In genomic region chr4:182862166-182862875, GRCh38 we compare ENCODE assay signal across 13 cellular contexts. TPM values are rescaled to one million over a fixed set of nuclear protein-coding genes. Genes with fewer than 3 reads are reported as not detected.
DNase-seq lines count a peak whose midpoint lies in the region; ATAC-seq and TF ChIP-seq lines count a peak whose summit lies in the region.
"Had no signal": no experiment of that assay in that cellular context is flagged by ENCODE, and none has a peak within 500 bp of the region (broad histone marks: within the 10 kb centered on the region; RNA-seq: fewer than 3 reads in every experiment).

No MANE protein-coding gene starts in this region.

- ATAC-seq in WTC11 (peak; percentile 60), left lung (peak; percentile 15), HG03521 (IDR thresholded peaks at IDR 0.05; ENCODE audit: unreplicated experiment) (no peak)

- H3K36me3 ChIP-seq in left lung: no peaks in the 10 kb centered on the region
- H3K36me3 ChIP-seq: cardiac muscle cell had no signal

- H3K4me1 Mint-ChIP-seq in CD14-positive monocyte: peaks cover 6% of the 10 kb centered on the region
- H3K4me1 Mint-ChIP-seq in WTC11: peaks cover 50% of the 10 kb centered on the region
- H3K4me1 Mint-ChIP-seq: activated CD4-positive, alpha-beta T cell treated with anti-CD3 and anti-CD28 coated beads, Interleukin-2, amount 10 ng/mL, durations not matched to agents 24 days and 14 days; immature natural killer cell had no signal

- POLR2A ChIA-PET in WTC11 (lab: Charles Lee): no interaction called here

- no peaks in the 10 kb centered on the region for H3K4me1 ChIP-seq in left lung

- intact Hi-C loops in CD14-positive monocyte (cut with micrococcal nuclease) (no loop called here), left lung (cut with DNase I) (no loop called here)

- H3K27ac ChIP-seq in left lung: peak overlapping the region in 1 of 2 donors; percentile 33
- H3K27ac ChIP-seq: cardiac muscle cell had no signal

- TF ChIP-seq CTCF in CD14-positive monocyte (IDR thresholded peaks at IDR 0.05) (no peak), WTC11 (IDR thresholded peaks at IDR 0.05) (no peak), left lung (IDR thresholded peaks at IDR 0.05) (no peak)

- CTCF ChIA-PET in WTC11 (lab: Charles Lee): interaction anchor here (0.5 to 1.7 kb wide), 5 partner anchors 21 to 1603 kb away, joined by 3 to 10 read pairs (median 5); no protein-coding TSS in a partner anchor

- no peak overlapping the region for H3K27ac Mint-ChIP-seq in CD14-positive monocyte
- H3K27ac Mint-ChIP-seq in WTC11: no peak overlapping the region; the same call in 1 of the 2 replicates
- H3K27ac Mint-ChIP-seq: activated CD4-positive, alpha-beta T cell treated with anti-CD3 and anti-CD28 coated beads, Interleukin-2, amount 10 ng/mL, durations not matched to agents 24 days and 14 days; immature natural killer cell; nephron had no signal

- H3K4me3 Mint-ChIP-seq in CD14-positive monocyte (no peak overlapping the region), WTC11 (no peak overlapping the region)
- H3K4me3 Mint-ChIP-seq: activated CD4-positive, alpha-beta T cell treated with anti-CD3 and anti-CD28 coated beads, Interleukin-2, amount 10 ng/mL, durations not matched to agents 24 days and 14 days; immature natural killer cell; nephron had no signal

- DNase-seq in CD14-positive monocyte (ENCODE audit: low spot score): peak; percentile 10
- peak; percentile 50 for DNase-seq in NCI-H1092 (lab: John Stamatoyannopoulos, UW)
- peak; percentile 51 for DNase-seq in WTC11 (ENCODE audit: low spot score)
- no peak for DNase-seq in left lung
- DNase-seq in superior temporal gyrus (ENCODE audit: extremely low spot score): no peak
- DNase-seq in globus pallidus (ENCODE audit: low spot score): no peak
- DNase-seq in SKM-1 treated with dmso at 0.1 percent for 144 hours (lab: John Stamatoyannopoulos, UW; ENCODE audit: unreplicated experiment): no peak
- DNase-seq: activated CD4-positive, alpha-beta T cell treated with anti-CD3 and anti-CD28 coated beads, Interleukin-2, amount 10 ng/mL, durations not matched to agents 24 days and 14 days; GF-D8; immature natural killer cell had no signal

- H3K9me3 ChIP-seq in left lung: no peaks in the 10 kb centered on the region

- H3K27me3 Mint-ChIP-seq in CD14-positive monocyte (ENCODE audit: low read depth in 3 of 3) (peaks cover 4 to 5% (median 5%) of the 10 kb centered on the region in 3 donors), WTC11 (ENCODE audit: low read depth) (no peaks in the 10 kb centered on the region)
- H3K27me3 Mint-ChIP-seq: activated CD4-positive, alpha-beta T cell treated with anti-CD3 and anti-CD28 coated beads, Interleukin-2, amount 10 ng/mL, durations not matched to agents 24 days and 14 days had no signal

- H3K4me3 ChIP-seq in left lung: no peak overlapping the region
- H3K4me3 ChIP-seq: cardiac muscle cell had no signal

- H3K27me3 ChIP-seq in left lung: no peaks in the 10 kb centered on the region
- H3K27me3 ChIP-seq: cardiac muscle cell had no signal

- H3K9me3 Mint-ChIP-seq in CD14-positive monocyte: peaks cover 0 to 6% (median 2%) of the 10 kb centered on the region in 7 donors
- peaks cover 8% of the 10 kb centered on the region for H3K9me3 Mint-ChIP-seq in WTC11
- H3K9me3 Mint-ChIP-seq: activated CD4-positive, alpha-beta T cell treated with anti-CD3 and anti-CD28 coated beads, Interleukin-2, amount 10 ng/mL, durations not matched to agents 24 days and 14 days; nephron had no signal

- peaks cover 0 to 2% of the 10 kb centered on the region in 2 donors for H3K36me3 Mint-ChIP-seq in CD14-positive monocyte
- H3K36me3 Mint-ChIP-seq in WTC11: no peaks in the 10 kb centered on the region

TF ChIP-seq in WTC11, 78 proteins besides CTCF, POLR2A, EP300 and RAD21:
- TF ChIP-seq ZNF512 (CRISPR knock-in tag; IDR thresholded peaks at IDR 0.05; ENCODE audit: borderline replicate concordance) (no peak), ATF3 (CRISPR knock-in tag; conservative IDR thresholded peaks at IDR 0.05) (no peak), MXD4 (CRISPR knock-in tag; IDR thresholded peaks at IDR 0.05; ENCODE audit: borderline replicate concordance) (no peak), NFYB (CRISPR knock-in tag; conservative IDR thresholded peaks at IDR 0.05; ENCODE audit: low read depth) (no peak), ATF1 (CRISPR knock-in tag; IDR thresholded peaks at IDR 0.05) (no peak), ZNF416 (CRISPR knock-in tag; IDR thresholded peaks at IDR 0.05) (no peak), NFE2L1 (CRISPR knock-in tag; IDR thresholded peaks at IDR 0.05) (no peak), NFATC4 (CRISPR knock-in tag; IDR thresholded peaks at IDR 0.05) (no peak), ZNF121 (CRISPR knock-in tag; IDR thresholded peaks at IDR 0.05) (no peak), SMAD4 (CRISPR knock-in tag; IDR thresholded peaks at IDR 0.05) (no peak), FOXJ3 (CRISPR knock-in tag; IDR thresholded peaks at IDR 0.05; ENCODE audit: borderline replicate concordance) (no peak), ETV6 (CRISPR knock-in tag; IDR thresholded peaks at IDR 0.05) (no peak), ZNF232 (CRISPR knock-in tag; IDR thresholded peaks at IDR 0.05) (no peak), ZNF219 (CRISPR knock-in tag; IDR thresholded peaks at IDR 0.05; ENCODE audit: borderline replicate concordance) (no peak), ZMAT4 (CRISPR knock-in tag; IDR thresholded peaks at IDR 0.05) (no peak), ZNF423 (CRISPR knock-in tag; IDR thresholded peaks at IDR 0.05) (no peak), SOX15 (CRISPR knock-in tag; IDR thresholded peaks at IDR 0.05) (no peak), GTF2I (CRISPR knock-in tag; conservative IDR thresholded peaks at IDR 0.05) (no peak), TEAD4 (CRISPR knock-in tag; IDR thresholded peaks at IDR 0.05) (no peak), PRDM15 (CRISPR knock-in tag; IDR thresholded peaks at IDR 0.05) (no peak)

RNA-seq across cellular contexts. Expression of gene DCTD, which starts 54.9 kb away (rescaled TPM):
- 10 to 100 TPM; 45.8 to 49.9 TPM for polyA plus RNA-seq in CD14-positive monocyte
- total RNA-seq in WTC11 (2021): 56.8 to 72.6 TPM (median 68.2 TPM) in 3 replicates
- total RNA-seq in left lung: 10 to 100 TPM; 83.4 to 96.9 TPM

Comparison
In these comparisons a context has a peak if more than half of its experiments do, and no peak if none do; other contexts are left out.
1. DNase-seq: peak in CD14-positive monocyte (single experiment), NCI-H1092 (single experiment) and WTC11 (single experiment); none in left lung (0 of 2), superior temporal gyrus (single experiment), globus pallidus (single experiment) and SKM-1 treated with dmso at 0.1 percent for 144 hours (single experiment).